ENCODE assay signal across 29 cellular contexts in genomic region chr3:77362936-77363335, GRCh38.
"Had no signal": no experiment of that assay in that cellular context is flagged by ENCODE, and none has a peak within 500 bp of the region (broad histone marks: within the 10 kb centered on the region; RNA-seq: fewer than 3 reads in every experiment).

No MANE protein-coding gene starts in this region.

- H3K27ac ChIP-seq: ascending aorta, breast epithelium, coronary artery, dorsolateral prefrontal cortex, esophagus squamous epithelium, gastrocnemius medialis, heart left ventricle had no signal

- H3K27ac Mint-ChIP-seq: activated CD4-positive, alpha-beta memory T cell treated with anti-CD3 and anti-CD28 coated beads, Interleukin-2, amount 10 ng/mL, durations not matched to agents 7 days and 5 days; activated CD4-positive, alpha-beta T cell treated with anti-CD3 and anti-CD28 coated beads, Interleukin-2, amount 10 ng/mL, durations not matched to agents 7 days and 5 days; activated naive CD4-positive, alpha-beta T cell treated with anti-CD3 and anti-CD28 coated beads, Interleukin-2, amount 10 ng/mL, durations not matched to agents 7 days and 5 days; activated naive CD4-positive, alpha-beta T cell treated with anti-CD3 and anti-CD28 coated beads, Interleukin-2, amount 50 U/mL, for 72 hours; activated naive CD8-positive, alpha-beta T cell treated with anti-CD3 and anti-CD28 coated beads, Interleukin-2, amount 10 ng/mL, durations not matched to agents 7 days and 5 days; activated T-cell treated with anti-CD3 and anti-CD28 coated beads, Interleukin-2, amount 50 U/mL, for 24 hours; activated T-cell treated with anti-CD3 and anti-CD28 coated beads, Interleukin-2, amount 50 U/mL, for 72 hours; brain; dendritic cell treated with granulocyte-macrophage colony-stimulating factor and Interleukin-4, amounts not matched to agents 40 ng/mL and 50 ng/mL, for 4 days; endodermal cell had no signal

- H3K36me3 ChIP-seq: ascending aorta, breast epithelium, esophagus squamous epithelium, gastrocnemius medialis, heart left ventricle had no signal

- H3K36me3 Mint-ChIP-seq: activated naive CD4-positive, alpha-beta T cell treated with anti-CD3 and anti-CD28 coated beads, Interleukin-2, amount 10 ng/mL, durations not matched to agents 7 days and 5 days; activated naive CD8-positive, alpha-beta T cell treated with anti-CD3 and anti-CD28 coated beads, Interleukin-2, amount 10 ng/mL, durations not matched to agents 7 days and 5 days had no signal

- H3K4me1 Mint-ChIP-seq: activated CD4-positive, alpha-beta memory T cell treated with anti-CD3 and anti-CD28 coated beads, Interleukin-2, amount 10 ng/mL, durations not matched to agents 7 days and 5 days; activated CD4-positive, alpha-beta T cell treated with anti-CD3 and anti-CD28 coated beads, Interleukin-2, amount 10 ng/mL, durations not matched to agents 7 days and 5 days; activated naive CD4-positive, alpha-beta T cell treated with anti-CD3 and anti-CD28 coated beads, Interleukin-2, amount 10 ng/mL, durations not matched to agents 7 days and 5 days; activated naive CD8-positive, alpha-beta T cell treated with anti-CD3 and anti-CD28 coated beads, Interleukin-2, amount 10 ng/mL, durations not matched to agents 7 days and 5 days; central memory CD8-positive, alpha-beta T cell had no signal

- H3K27me3 ChIP-seq: ascending aorta, breast epithelium, dorsolateral prefrontal cortex, esophagus squamous epithelium, gastrocnemius medialis, heart left ventricle had no signal

- H3K9me3 ChIP-seq: ascending aorta, breast epithelium, esophagus squamous epithelium, gastrocnemius medialis, heart left ventricle had no signal

- H3K27me3 Mint-ChIP-seq: activated CD4-positive, alpha-beta memory T cell treated with anti-CD3 and anti-CD28 coated beads, Interleukin-2, amount 10 ng/mL, durations not matched to agents 7 days and 5 days; activated CD4-positive, alpha-beta T cell treated with anti-CD3 and anti-CD28 coated beads, Interleukin-2, amount 10 ng/mL, durations not matched to agents 7 days and 5 days; activated naive CD4-positive, alpha-beta T cell treated with anti-CD3 and anti-CD28 coated beads, Interleukin-2, amount 10 ng/mL, durations not matched to agents 7 days and 5 days; activated naive CD8-positive, alpha-beta T cell treated with anti-CD3 and anti-CD28 coated beads, Interleukin-2, amount 10 ng/mL, durations not matched to agents 7 days and 5 days; activated T-cell treated with anti-CD3 and anti-CD28 coated beads, Interleukin-2, amount 50 U/mL, for 24 hours; brain; central memory CD8-positive, alpha-beta T cell; dendritic cell treated with granulocyte-macrophage colony-stimulating factor and Interleukin-4, amounts not matched to agents 40 ng/mL and 50 ng/mL, for 4 days had no signal

- DNase-seq: activated CD4-positive, alpha-beta memory T cell treated with anti-CD3 and anti-CD28 coated beads, Interleukin-2, amount 10 ng/mL, durations not matched to agents 7 days and 5 days; activated CD4-positive, alpha-beta T cell treated with anti-CD3 and anti-CD28 coated beads for 1 hour; activated CD4-positive, alpha-beta T cell treated with anti-CD3 and anti-CD28 coated beads for 4 hours; activated CD4-positive, alpha-beta T cell treated with anti-CD3 and anti-CD28 coated beads, Interleukin-2, amount 10 ng/mL, durations not matched to agents 7 days and 5 days; activated CD4-positive, alpha-beta T cell treated with anti-CD3 and anti-CD28 coated beads, Interleukin-2, amount 50 U/mL, for 4 hours; activated CD8-positive, alpha-beta memory T cell treated with anti-CD3 and anti-CD28 coated beads, Interleukin-2, amount 50 U/mL, for 48 hours; activated gamma-delta T cell; activated naive CD4-positive, alpha-beta T cell; activated naive CD4-positive, alpha-beta T cell treated with anti-CD3 and anti-CD28 coated beads, Interleukin-2, amount 10 ng/mL, durations not matched to agents 7 days and 5 days; activated naive CD8-positive, alpha-beta T cell treated with anti-CD3 and anti-CD28 coated beads, Interleukin-2, amount 10 ng/mL, durations not matched to agents 7 days and 5 days; activated T-cell treated with anti-CD3 and anti-CD28 coated beads for 4 hours; activated T-cell treated with anti-CD3 and anti-CD28 coated beads, Interleukin-2, amount 50 U/mL, for 24 hours; activated T-cell treated with anti-CD3 and anti-CD28 coated beads, Interleukin-2, amount 50 U/mL, for 72 hours; dorsolateral prefrontal cortex; effector memory CD4-positive, alpha-beta T cell; endodermal cell; erythroblast; esophagus squamous epithelium; gastrocnemius medialis; glutamatergic neuron; heart left ventricle; T-helper 2 cell had no signal

- H3K4me3 Mint-ChIP-seq: activated CD4-positive, alpha-beta memory T cell treated with anti-CD3 and anti-CD28 coated beads, Interleukin-2, amount 10 ng/mL, durations not matched to agents 7 days and 5 days; activated CD4-positive, alpha-beta T cell treated with anti-CD3 and anti-CD28 coated beads, Interleukin-2, amount 10 ng/mL, durations not matched to agents 7 days and 5 days; activated naive CD4-positive, alpha-beta T cell treated with anti-CD3 and anti-CD28 coated beads, Interleukin-2, amount 10 ng/mL, durations not matched to agents 7 days and 5 days; activated naive CD8-positive, alpha-beta T cell treated with anti-CD3 and anti-CD28 coated beads, Interleukin-2, amount 10 ng/mL, durations not matched to agents 7 days and 5 days; activated T-cell treated with anti-CD3 and anti-CD28 coated beads, Interleukin-2, amount 50 U/mL, for 24 hours; activated T-cell treated with anti-CD3 and anti-CD28 coated beads, Interleukin-2, amount 50 U/mL, for 72 hours; brain; central memory CD8-positive, alpha-beta T cell; dendritic cell treated with granulocyte-macrophage colony-stimulating factor and Interleukin-4, amounts not matched to agents 40 ng/mL and 50 ng/mL, for 4 days; endodermal cell had no signal

- H3K4me3 ChIP-seq: ascending aorta, breast epithelium, coronary artery, dorsolateral prefrontal cortex, esophagus squamous epithelium, gastrocnemius medialis, heart left ventricle had no signal

- ATAC-seq: activated naive CD4-positive, alpha-beta T cell treated with anti-CD3 and anti-CD28 coated beads, Interleukin-2, amount 50 U/mL, for 72 hours; activated T-cell treated with anti-CD3 and anti-CD28 coated beads, Interleukin-2, amount 50 U/mL, for 72 hours; gastrocnemius medialis; heart left ventricle had no signal

- H3K4me1 ChIP-seq: ascending aorta, breast epithelium, gastrocnemius medialis, heart left ventricle had no signal
